Comparison of ENCODE assay signal across 26 cellular contexts in the genomic region with DNA sequence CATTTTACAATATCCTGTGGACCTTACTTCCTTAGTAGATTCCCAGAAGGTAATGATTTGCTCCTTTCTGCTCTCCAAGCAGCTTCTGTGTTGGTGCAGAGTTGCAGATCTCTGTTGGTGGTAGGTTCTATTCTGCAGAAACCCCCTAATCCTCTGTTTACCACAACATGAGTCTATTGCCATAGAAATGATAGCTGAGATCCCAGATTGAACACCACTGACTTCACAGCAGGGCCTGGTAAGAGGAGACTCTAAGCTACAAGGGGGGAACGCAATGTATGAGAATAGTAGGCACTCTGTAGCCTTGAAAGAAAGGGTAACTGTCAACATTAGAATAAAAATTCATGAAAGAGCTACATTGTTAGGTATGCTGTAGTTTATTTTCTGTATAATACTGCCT. TPM values are rescaled to one million over a fixed set of nuclear protein-coding genes. Genes with fewer than 3 reads are reported as not detected.
A peak's percentile ranks its signal among the peaks of the same experiment; 100 is the strongest.
DNase-seq lines count a peak whose midpoint lies in the region; ATAC-seq and TF ChIP-seq lines count a peak whose summit lies in the region.
"Had no signal": no experiment of that assay in that cellular context is flagged by ENCODE, and none has a peak within 500 bp of the region (broad histone marks: within the 10 kb centered on the region; RNA-seq: fewer than 3 reads in every experiment).

No MANE protein-coding gene starts in this region.

- H3K9ac ChIP-seq in HUES48 (ENCODE audit: low read depth, low read length), result no peak overlapping the region
- H3K9ac ChIP-seq: GM23248 had no signal

- H3K9me2 ChIP-seq in hepatocyte (replicated peaks; ENCODE audit: insufficient read depth), result no peaks in the 10 kb centered on the region

- ATAC-seq in HG03175 (IDR thresholded peaks at IDR 0.05; ENCODE audit: unreplicated experiment), result no peak
- ATAC-seq: activated T-cell treated with anti-CD3 and anti-CD28 coated beads, Interleukin-2, amount 50 U/mL, for 72 hours; heart left ventricle; left lung; naive thymus-derived CD4-positive, alpha-beta T cell had no signal

- TF ChIP-seq CTCF in astrocyte of the spinal cord (IDR thresholded peaks at IDR 0.05; ENCODE audit: low read depth, low read length) (no peak), hepatocyte (IDR thresholded peaks at IDR 0.05; ENCODE audit: poor library complexity) (no peak)

- H2AFZ ChIP-seq in hepatocyte, result no peak overlapping the region
- H2AFZ ChIP-seq: GM23248 had no signal

- WGBS in hepatocyte (ENCODE audit: low lambda C conversion rate, missing lambda C conversion rate), result 75% methylated on average over 1 of the region's 1 CpG

- H3K27me3 ChIP-seq in HUES48 (ENCODE audit: control insufficient read depth, insufficient read depth, low read length) (no peaks in the 10 kb centered on the region), hepatocyte (no peaks in the 10 kb centered on the region)
- H3K27me3 ChIP-seq: adrenal gland, breast epithelium, heart left ventricle, left lung, spleen had no signal

- no peak overlapping the region for H3K4me2 ChIP-seq in hepatocyte

- DNase-seq in astrocyte of the spinal cord (ENCODE audit: low read depth, low spot score) (peak; percentile 29), iPS DF 19.7 (ENCODE audit: low read depth, low spot score) (peak; percentile 15), pons (ENCODE audit: low spot score) (peak; percentile 17), middle frontal gyrus (ENCODE audit: extremely low spot score, low spot score) (no peak), hepatocyte (ENCODE audit: low spot score) (no peak), DMS153 treated with DMSO at 0.1 percent for 48 hours (lab: John Stamatoyannopoulos, UW; ENCODE audit: unreplicated experiment) (no peak)
- DNase-seq: ACHN; activated CD4-positive, alpha-beta T cell treated with anti-CD3 and anti-CD28 coated beads, Interleukin-2, amount 10 ng/mL, durations not matched to agents 7 days and 5 days; activated naive CD4-positive, alpha-beta T cell treated with anti-CD3 and anti-CD28 coated beads for 36 hours; activated T-cell treated with anti-CD3 and anti-CD28 coated beads, Interleukin-2, amount 50 U/mL, for 72 hours; adrenal gland; effector memory CD4-positive, alpha-beta T cell; GDM1; GM23248; heart left ventricle; left lung; naive thymus-derived CD4-positive, alpha-beta T cell; NCI-H1048; NCI-H1694; NCI-H526 treated with DMSO at 0.1 percent for 48 hours; spleen; T1000 had no signal

- H3K9me3 ChIP-seq in HUES48 (ENCODE audit: control insufficient read depth, insufficient read depth, low read length) (no peaks in the 10 kb centered on the region), hepatocyte (ENCODE audit: low read depth) (no peaks in the 10 kb centered on the region)
- H3K9me3 ChIP-seq: adrenal gland, breast epithelium, left lung, spleen had no signal

- H3K27ac ChIP-seq in HUES48 (ENCODE audit: low read depth, low read length), result peak overlapping the region; percentile 79
- no peak overlapping the region for H3K27ac ChIP-seq in hepatocyte
- H3K27ac ChIP-seq: adrenal gland, breast epithelium, GM23248, heart left ventricle, left lung, spleen had no signal

- no peaks in the 10 kb centered on the region for H3K79me2 ChIP-seq in hepatocyte

- H3K4me3 ChIP-seq in HUES48 (ENCODE audit: low read depth, low read length), result no peak overlapping the region
- no peak overlapping the region for H3K4me3 ChIP-seq in astrocyte of the spinal cord (ENCODE audit: low read depth, low read length)
- no peak overlapping the region for H3K4me3 ChIP-seq in hepatocyte
- H3K4me3 ChIP-seq: adrenal gland, breast epithelium, GM23248, heart left ventricle, left lung, spleen had no signal

- peaks cover 24% of the 10 kb centered on the region for H3K4me1 ChIP-seq in HUES48 (ENCODE audit: control insufficient read depth, insufficient read depth, low read length)
- H3K4me1 ChIP-seq in hepatocyte (ENCODE audit: insufficient read depth), result no peaks in the 10 kb centered on the region
- H3K4me1 ChIP-seq: adrenal gland, breast epithelium, left lung, spleen had no signal

- no peaks in the 10 kb centered on the region for H4K20me1 ChIP-seq in hepatocyte (ENCODE audit: insufficient read depth, poor library complexity, severe bottlenecking)

- in situ Hi-C loops in astrocyte of the spinal cord (cut with HindIII; ENCODE audit: low sequenced_read_pairs), result no loop called here

- H3K36me3 ChIP-seq in HUES48 (ENCODE audit: control insufficient read depth, insufficient read depth, low read length), result no peaks in the 10 kb centered on the region
- no peaks in the 10 kb centered on the region for H3K36me3 ChIP-seq in hepatocyte (replicated peaks; ENCODE audit: insufficient read depth, low read depth)
- H3K36me3 ChIP-seq: adrenal gland, breast epithelium, heart left ventricle, left lung, spleen had no signal

RNA-seq across cellular contexts. Expression of a gene that starts 59.5 kb away (rescaled TPM):
- 0.47 and 1.2 TPM in 2 replicates for total RNA-seq in hepatocyte
- 0.60 TPM in 1 of 2 replicates, not detected in the other for polyA plus RNA-seq in hepatocyte
- total RNA-seq: activated CD4-positive, alpha-beta T cell treated with anti-CD3 and anti-CD28 coated beads, Interleukin-2, amount 10 ng/mL, durations not matched to agents 7 days and 5 days; activated naive CD4-positive, alpha-beta T cell treated with anti-CD3 and anti-CD28 coated beads for 36 hours; activated T-cell treated with anti-CD3 and anti-CD28 coated beads, Interleukin-2, amount 50 U/mL, for 72 hours; GM23248; naive thymus-derived CD4-positive, alpha-beta T cell had no signal
- polyA plus RNA-seq: GM23248; IgD-negative memory B cell; naive thymus-derived CD4-positive, alpha-beta T cell had no signal

Comparison
In these comparisons a context has a peak if more than half of its experiments do, and no peak if none do; other contexts are left out.
1. DNase-seq: peak in astrocyte of the spinal cord (single experiment), iPS DF 19.7 (single experiment) and pons (single experiment); none in middle frontal gyrus (single experiment), hepatocyte (single experiment) and DMS153 treated with DMSO at 0.1 percent for 48 hours (single experiment).